ENCODE assay signal across 1 cellular context in the genomic region with DNA sequence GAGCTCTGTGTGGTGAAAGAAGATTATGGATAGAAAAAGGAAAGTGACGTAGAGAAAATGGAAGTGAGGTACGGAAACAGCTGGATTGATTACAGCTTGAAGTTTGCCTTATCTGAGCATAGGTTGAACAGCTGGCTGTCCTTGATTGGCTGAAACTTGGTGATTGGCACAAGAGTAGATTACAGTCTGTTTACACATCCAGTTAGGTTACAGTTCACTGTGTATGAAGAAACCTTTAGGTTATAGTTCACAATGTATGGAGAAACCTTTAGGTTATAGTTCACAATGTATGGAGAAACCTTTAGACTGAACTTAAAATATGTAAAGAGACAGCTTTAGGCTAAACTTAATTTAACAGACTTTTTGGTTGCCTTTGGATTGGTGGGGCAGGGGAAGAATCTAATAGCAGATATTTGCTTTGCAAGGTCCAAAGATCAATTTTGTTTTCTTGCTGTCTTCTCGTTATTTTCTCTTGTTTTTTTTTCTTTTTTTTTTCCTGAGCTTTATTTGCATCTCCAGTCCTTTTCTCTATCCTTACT.
TF ChIP-seq lines count a peak whose summit lies in the region.

No MANE protein-coding gene starts in this region.

TF ChIP-seq in K562, 482 proteins besides CTCF, POLR2A, EP300 and RAD21 (continued from another document and continues in another):
- TF ChIP-seq, protein P1, sequence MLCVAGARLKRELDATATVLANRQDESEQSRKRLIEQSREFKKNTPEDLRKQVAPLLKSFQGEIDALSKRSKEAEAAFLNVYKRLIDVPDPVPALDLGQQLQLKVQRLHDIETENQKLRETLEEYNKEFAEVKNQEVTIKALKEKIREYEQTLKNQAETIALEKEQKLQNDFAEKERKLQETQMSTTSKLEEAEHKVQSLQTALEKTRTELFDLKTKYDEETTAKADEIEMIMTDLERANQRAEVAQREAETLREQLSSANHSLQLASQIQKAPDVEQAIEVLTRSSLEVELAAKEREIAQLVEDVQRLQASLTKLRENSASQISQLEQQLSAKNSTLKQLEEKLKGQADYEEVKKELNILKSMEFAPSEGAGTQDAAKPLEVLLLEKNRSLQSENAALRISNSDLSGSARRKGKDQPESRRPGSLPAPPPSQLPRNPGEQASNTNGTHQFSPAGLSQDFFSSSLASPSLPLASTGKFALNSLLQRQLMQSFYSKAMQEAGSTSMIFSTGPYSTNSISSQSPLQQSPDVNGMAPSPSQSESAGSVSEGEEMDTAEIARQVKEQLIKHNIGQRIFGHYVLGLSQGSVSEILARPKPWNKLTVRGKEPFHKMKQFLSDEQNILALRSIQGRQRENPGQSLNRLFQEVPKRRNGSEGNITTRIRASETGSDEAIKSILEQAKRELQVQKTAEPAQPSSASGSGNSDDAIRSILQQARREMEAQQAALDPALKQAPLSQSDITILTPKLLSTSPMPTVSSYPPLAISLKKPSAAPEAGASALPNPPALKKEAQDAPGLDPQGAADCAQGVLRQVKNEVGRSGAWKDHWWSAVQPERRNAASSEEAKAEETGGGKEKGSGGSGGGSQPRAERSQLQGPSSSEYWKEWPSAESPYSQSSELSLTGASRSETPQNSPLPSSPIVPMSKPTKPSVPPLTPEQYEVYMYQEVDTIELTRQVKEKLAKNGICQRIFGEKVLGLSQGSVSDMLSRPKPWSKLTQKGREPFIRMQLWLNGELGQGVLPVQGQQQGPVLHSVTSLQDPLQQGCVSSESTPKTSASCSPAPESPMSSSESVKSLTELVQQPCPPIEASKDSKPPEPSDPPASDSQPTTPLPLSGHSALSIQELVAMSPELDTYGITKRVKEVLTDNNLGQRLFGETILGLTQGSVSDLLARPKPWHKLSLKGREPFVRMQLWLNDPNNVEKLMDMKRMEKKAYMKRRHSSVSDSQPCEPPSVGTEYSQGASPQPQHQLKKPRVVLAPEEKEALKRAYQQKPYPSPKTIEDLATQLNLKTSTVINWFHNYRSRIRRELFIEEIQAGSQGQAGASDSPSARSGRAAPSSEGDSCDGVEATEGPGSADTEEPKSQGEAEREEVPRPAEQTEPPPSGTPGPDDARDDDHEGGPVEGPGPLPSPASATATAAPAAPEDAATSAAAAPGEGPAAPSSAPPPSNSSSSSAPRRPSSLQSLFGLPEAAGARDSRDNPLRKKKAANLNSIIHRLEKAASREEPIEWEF (CRISPR knock-in tag; IDR thresholded peaks at IDR 0.05), result no peak
- no peak for TF ChIP-seq LARP7 (IDR thresholded peaks at IDR 0.05)
- no peak for TF ChIP-seq MEF2A (IDR thresholded peaks at IDR 0.05; ENCODE audit: control insufficient read depth, low read depth, low read length)
- no peak for TF ChIP-seq ADNP (tag; IDR thresholded peaks at IDR 0.05)
- peak; percentile 81 for TF ChIP-seq ARID1B (IDR thresholded peaks at IDR 0.05)
- TF ChIP-seq, protein P2, sequence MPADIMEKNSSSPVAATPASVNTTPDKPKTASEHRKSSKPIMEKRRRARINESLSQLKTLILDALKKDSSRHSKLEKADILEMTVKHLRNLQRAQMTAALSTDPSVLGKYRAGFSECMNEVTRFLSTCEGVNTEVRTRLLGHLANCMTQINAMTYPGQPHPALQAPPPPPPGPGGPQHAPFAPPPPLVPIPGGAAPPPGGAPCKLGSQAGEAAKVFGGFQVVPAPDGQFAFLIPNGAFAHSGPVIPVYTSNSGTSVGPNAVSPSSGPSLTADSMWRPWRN (IDR thresholded peaks at IDR 0.05; ENCODE audit: low read depth), result peak; percentile 51; the same call in 1 of the 2 replicates
- TF ChIP-seq TAF9B (IDR thresholded peaks at IDR 0.05; ENCODE audit: partially characterized antibody), result peak; percentile 76
- TF ChIP-seq PHB2 (IDR thresholded peaks at IDR 0.05; ENCODE audit: low read depth), result no peak
- no peak for TF ChIP-seq ZNF24 (IDR thresholded peaks at IDR 0.05)
- no peak for TF ChIP-seq NR2C2 (CRISPR knock-in tag; IDR thresholded peaks at IDR 0.05)
- TF ChIP-seq NR2C2 (tag; IDR thresholded peaks at IDR 0.05), result peak; percentile 87
- TF ChIP-seq MEF2D (tag; conservative IDR thresholded peaks at IDR 0.05; ENCODE audit: low read depth), result no peak
- no peak for TF ChIP-seq HIVEP1 (CRISPR knock-in tag; IDR thresholded peaks at IDR 0.05)
- TF ChIP-seq, protein P3, sequence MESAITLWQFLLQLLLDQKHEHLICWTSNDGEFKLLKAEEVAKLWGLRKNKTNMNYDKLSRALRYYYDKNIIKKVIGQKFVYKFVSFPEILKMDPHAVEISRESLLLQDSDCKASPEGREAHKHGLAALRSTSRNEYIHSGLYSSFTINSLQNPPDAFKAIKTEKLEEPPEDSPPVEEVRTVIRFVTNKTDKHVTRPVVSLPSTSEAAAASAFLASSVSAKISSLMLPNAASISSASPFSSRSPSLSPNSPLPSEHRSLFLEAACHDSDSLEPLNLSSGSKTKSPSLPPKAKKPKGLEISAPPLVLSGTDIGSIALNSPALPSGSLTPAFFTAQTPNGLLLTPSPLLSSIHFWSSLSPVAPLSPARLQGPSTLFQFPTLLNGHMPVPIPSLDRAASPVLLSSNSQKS (CRISPR knock-in tag; IDR thresholded peaks at IDR 0.05), result no peak
- TF ChIP-seq, protein P4, sequence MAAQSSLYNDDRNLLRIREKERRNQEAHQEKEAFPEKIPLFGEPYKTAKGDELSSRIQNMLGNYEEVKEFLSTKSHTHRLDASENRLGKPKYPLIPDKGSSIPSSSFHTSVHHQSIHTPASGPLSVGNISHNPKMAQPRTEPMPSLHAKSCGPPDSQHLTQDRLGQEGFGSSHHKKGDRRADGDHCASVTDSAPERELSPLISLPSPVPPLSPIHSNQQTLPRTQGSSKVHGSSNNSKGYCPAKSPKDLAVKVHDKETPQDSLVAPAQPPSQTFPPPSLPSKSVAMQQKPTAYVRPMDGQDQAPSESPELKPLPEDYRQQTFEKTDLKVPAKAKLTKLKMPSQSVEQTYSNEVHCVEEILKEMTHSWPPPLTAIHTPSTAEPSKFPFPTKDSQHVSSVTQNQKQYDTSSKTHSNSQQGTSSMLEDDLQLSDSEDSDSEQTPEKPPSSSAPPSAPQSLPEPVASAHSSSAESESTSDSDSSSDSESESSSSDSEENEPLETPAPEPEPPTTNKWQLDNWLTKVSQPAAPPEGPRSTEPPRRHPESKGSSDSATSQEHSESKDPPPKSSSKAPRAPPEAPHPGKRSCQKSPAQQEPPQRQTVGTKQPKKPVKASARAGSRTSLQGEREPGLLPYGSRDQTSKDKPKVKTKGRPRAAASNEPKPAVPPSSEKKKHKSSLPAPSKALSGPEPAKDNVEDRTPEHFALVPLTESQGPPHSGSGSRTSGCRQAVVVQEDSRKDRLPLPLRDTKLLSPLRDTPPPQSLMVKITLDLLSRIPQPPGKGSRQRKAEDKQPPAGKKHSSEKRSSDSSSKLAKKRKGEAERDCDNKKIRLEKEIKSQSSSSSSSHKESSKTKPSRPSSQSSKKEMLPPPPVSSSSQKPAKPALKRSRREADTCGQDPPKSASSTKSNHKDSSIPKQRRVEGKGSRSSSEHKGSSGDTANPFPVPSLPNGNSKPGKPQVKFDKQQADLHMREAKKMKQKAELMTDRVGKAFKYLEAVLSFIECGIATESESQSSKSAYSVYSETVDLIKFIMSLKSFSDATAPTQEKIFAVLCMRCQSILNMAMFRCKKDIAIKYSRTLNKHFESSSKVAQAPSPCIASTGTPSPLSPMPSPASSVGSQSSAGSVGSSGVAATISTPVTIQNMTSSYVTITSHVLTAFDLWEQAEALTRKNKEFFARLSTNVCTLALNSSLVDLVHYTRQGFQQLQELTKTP (IDR thresholded peaks at IDR 0.05; ENCODE audit: low read depth in 1 of 2, partially characterized antibody in 2 of 2), result no peak
- TF ChIP-seq RBM39 (optimal IDR thresholded peaks at IDR 0.05; ENCODE audit: low read depth, low read length), result no peak
- TF ChIP-seq GATA2 (CRISPR knock-in tag; IDR thresholded peaks at IDR 0.05), result peak; percentile 50; the same call in 1 of the 2 replicates
- TF ChIP-seq, protein P5, sequence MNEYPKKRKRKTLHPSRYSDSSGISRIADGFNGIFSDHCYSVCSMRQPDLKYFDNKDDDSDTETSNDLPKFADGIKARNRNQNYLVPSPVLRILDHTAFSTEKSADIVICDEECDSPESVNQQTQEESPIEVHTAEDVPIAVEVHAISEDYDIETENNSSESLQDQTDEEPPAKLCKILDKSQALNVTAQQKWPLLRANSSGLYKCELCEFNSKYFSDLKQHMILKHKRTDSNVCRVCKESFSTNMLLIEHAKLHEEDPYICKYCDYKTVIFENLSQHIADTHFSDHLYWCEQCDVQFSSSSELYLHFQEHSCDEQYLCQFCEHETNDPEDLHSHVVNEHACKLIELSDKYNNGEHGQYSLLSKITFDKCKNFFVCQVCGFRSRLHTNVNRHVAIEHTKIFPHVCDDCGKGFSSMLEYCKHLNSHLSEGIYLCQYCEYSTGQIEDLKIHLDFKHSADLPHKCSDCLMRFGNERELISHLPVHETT (CRISPR knock-in tag; conservative IDR thresholded peaks at IDR 0.05 in 1 of 2, IDR thresholded peaks at IDR 0.05 in 1 of 2), result no peak
- TF ChIP-seq ZNF766 (CRISPR knock-in tag; conservative IDR thresholded peaks at IDR 0.05), result peak; percentile 94
- TF ChIP-seq, protein P6, sequence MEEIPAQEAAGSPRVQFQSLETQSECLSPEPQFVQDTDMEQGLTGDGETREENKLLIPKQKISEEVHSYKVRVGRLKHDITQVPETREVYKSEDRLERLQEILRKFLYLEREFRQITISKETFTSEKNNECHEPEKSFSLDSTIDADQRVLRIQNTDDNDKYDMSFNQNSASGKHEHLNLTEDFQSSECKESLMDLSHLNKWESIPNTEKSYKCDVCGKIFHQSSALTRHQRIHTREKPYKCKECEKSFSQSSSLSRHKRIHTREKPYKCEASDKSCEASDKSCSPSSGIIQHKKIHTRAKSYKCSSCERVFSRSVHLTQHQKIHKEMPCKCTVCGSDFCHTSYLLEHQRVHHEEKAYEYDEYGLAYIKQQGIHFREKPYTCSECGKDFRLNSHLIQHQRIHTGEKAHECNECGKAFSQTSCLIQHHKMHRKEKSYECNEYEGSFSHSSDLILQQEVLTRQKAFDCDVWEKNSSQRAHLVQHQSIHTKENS (CRISPR knock-in tag; IDR thresholded peaks at IDR 0.05), result no peak
- TF ChIP-seq WHSC1 (IDR thresholded peaks at IDR 0.05; ENCODE audit: low read length), result no peak
- TF ChIP-seq ZNF165 (CRISPR knock-in tag; IDR thresholded peaks at IDR 0.05; ENCODE audit: borderline replicate concordance), result no peak
- no peak for TF ChIP-seq ZNF780A (CRISPR knock-in tag; IDR thresholded peaks at IDR 0.05)
- TF ChIP-seq NFE2 (IDR thresholded peaks at IDR 0.05; ENCODE audit: low read depth), result no peak
- TF ChIP-seq MCM5 (IDR thresholded peaks at IDR 0.05; ENCODE audit: low read depth), result no peak
- TF ChIP-seq CBX3 (IDR thresholded peaks at IDR 0.05; ENCODE audit: borderline replicate concordance in 1 of 2, low read length in 2 of 2), result no peak
- TF ChIP-seq ZNF408 (CRISPR knock-in tag; IDR thresholded peaks at IDR 0.05; ENCODE audit: low read depth), result no peak
- TF ChIP-seq RNF2 (IDR thresholded peaks at IDR 0.05), result no peak
- peak; percentile 88 for TF ChIP-seq ETV1 (tag; conservative IDR thresholded peaks at IDR 0.05; ENCODE audit: low read depth)
- no peak for TF ChIP-seq EZH2 (IDR thresholded peaks at IDR 0.05; ENCODE audit: borderline replicate concordance, low read depth, low read length)
- TF ChIP-seq, protein P7, sequence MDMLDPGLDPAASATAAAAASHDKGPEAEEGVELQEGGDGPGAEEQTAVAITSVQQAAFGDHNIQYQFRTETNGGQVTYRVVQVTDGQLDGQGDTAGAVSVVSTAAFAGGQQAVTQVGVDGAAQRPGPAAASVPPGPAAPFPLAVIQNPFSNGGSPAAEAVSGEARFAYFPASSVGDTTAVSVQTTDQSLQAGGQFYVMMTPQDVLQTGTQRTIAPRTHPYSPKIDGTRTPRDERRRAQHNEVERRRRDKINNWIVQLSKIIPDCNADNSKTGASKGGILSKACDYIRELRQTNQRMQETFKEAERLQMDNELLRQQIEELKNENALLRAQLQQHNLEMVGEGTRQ (CRISPR knock-in tag; IDR thresholded peaks at IDR 0.05), result no peak
- TF ChIP-seq TRIM24 (IDR thresholded peaks at IDR 0.05), result peak; percentile 93 to 94
- TF ChIP-seq, protein P8, sequence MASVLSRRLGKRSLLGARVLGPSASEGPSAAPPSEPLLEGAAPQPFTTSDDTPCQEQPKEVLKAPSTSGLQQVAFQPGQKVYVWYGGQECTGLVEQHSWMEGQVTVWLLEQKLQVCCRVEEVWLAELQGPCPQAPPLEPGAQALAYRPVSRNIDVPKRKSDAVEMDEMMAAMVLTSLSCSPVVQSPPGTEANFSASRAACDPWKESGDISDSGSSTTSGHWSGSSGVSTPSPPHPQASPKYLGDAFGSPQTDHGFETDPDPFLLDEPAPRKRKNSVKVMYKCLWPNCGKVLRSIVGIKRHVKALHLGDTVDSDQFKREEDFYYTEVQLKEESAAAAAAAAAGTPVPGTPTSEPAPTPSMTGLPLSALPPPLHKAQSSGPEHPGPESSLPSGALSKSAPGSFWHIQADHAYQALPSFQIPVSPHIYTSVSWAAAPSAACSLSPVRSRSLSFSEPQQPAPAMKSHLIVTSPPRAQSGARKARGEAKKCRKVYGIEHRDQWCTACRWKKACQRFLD (CRISPR knock-in tag; IDR thresholded peaks at IDR 0.05), result no peak
- no peak for TF ChIP-seq NR1H2 (CRISPR knock-in tag; IDR thresholded peaks at IDR 0.05)
